In the genomic region with DNA sequence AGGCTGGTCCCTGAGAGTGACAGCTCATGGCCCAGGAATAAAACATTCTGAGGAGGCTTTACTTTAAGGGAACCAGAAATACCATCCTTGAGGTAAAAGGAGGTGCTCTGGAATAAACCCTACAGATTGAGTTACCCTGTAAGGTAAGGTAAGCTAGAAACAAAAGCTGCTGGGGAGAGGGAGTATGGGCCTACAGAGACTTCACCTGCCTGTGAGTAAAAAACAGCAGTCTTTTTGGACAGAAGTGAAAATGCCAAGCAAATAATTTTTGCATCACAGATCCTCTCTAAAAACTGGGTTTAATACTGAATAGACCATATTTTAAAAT, we compare ENCODE assay signal across 9 cellular contexts. TPM values are rescaled to one million over a fixed set of nuclear protein-coding genes. Genes with fewer than 3 reads are reported as not detected.
DNase-seq lines count a peak whose midpoint lies in the region; ATAC-seq and TF ChIP-seq lines count a peak whose summit lies in the region.
"Had no signal": no experiment of that assay in that cellular context is flagged by ENCODE, and none has a peak within 500 bp of the region (broad histone marks: within the 10 kb centered on the region; RNA-seq: fewer than 3 reads in every experiment).

No MANE protein-coding gene starts in this region.

- no peak overlapping the region for H4K91ac ChIP-seq in mesenchymal stem cell (ENCODE audit: low read length)

- peak overlapping the region; percentile 99 for H3K27ac ChIP-seq in mesenchymal stem cell (ENCODE audit: low read length, poor library complexity, severe bottlenecking)
- peak overlapping the region; percentile 84 to 94 (median 88) for H3K27ac ChIP-seq in transverse colon
- H3K27ac ChIP-seq: C4-2B had no signal

- in situ Hi-C loops in transverse colon (cut with MboI; ENCODE audit: low pct_ligation_motif_present in 1 of 4, low pct_unique_long_range_greater_than_20kb in 1 of 4, low sequenced_read_pairs in 3 of 4) = no loop called here

- H3K36me3 ChIP-seq in adipocyte (ENCODE audit: control insufficient read depth, insufficient read depth, low read length, severe bottlenecking) (peaks cover 9% of the 10 kb centered on the region), mesenchymal stem cell (ENCODE audit: control insufficient read depth in 1 of 2, insufficient read depth in 2 of 2, low read depth in 1 of 2, low read length in 2 of 2) (peaks cover 9 to 30% of the 10 kb centered on the region in 2 experiments), transverse colon (no peaks in the 10 kb centered on the region)

- peak overlapping the region; percentile 61 for H3K4me3 ChIP-seq in adipocyte (ENCODE audit: low read length)
- H3K4me3 ChIP-seq in mesenchymal stem cell (ENCODE audit: insufficient read depth in 1 of 2, low read depth in 1 of 2, low read length in 2 of 2) = peak overlapping the region in 1 of 2 experiments; percentile 70
- peak overlapping the region in 1 of 4 donors; percentile 1 for H3K4me3 ChIP-seq in transverse colon

- no peak for ATAC-seq in activated T-cell treated with anti-CD3 and anti-CD28 coated beads, Interleukin-2, amount 50 U/mL, for 4 hours
- ATAC-seq in GM21576 (IDR thresholded peaks at IDR 0.05; ENCODE audit: unreplicated experiment) = no peak

- no peak overlapping the region for H2AFZ ChIP-seq in mesenchymal stem cell (ENCODE audit: low read depth, low read length)

- H2BK120ac ChIP-seq in mesenchymal stem cell (ENCODE audit: low read depth, low read length) = no peak overlapping the region

- no peak for TF ChIP-seq EP300 in transverse colon (IDR thresholded peaks at IDR 0.05; ENCODE audit: low read depth)

- no peak overlapping the region for H2BK15ac ChIP-seq in mesenchymal stem cell (ENCODE audit: low read depth, poor library complexity, severe bottlenecking)

- peaks cover 70% of the 10 kb centered on the region for H3K4me1 Mint-ChIP-seq in activated T-cell treated with anti-CD3 and anti-CD28 coated beads, Interleukin-2, amount 50 U/mL, for 4 hours (ENCODE audit: low read depth)

- H3K14ac ChIP-seq in mesenchymal stem cell (ENCODE audit: low read length in 2 of 2) = no peak overlapping the region

- no peaks in the 10 kb centered on the region for H3K79me1 ChIP-seq in mesenchymal stem cell (replicated peaks; ENCODE audit: low read length, poor library complexity, severe bottlenecking)

- peak overlapping the region; percentile 62 for H3K4me3 Mint-ChIP-seq in activated T-cell treated with anti-CD3 and anti-CD28 coated beads, Interleukin-2, amount 50 U/mL, for 4 hours

- peak overlapping the region in 1 of 2 experiments; percentile 33 for H3K4ac ChIP-seq in mesenchymal stem cell (ENCODE audit: low read depth in 1 of 2, low read length in 2 of 2)

- peak overlapping the region; percentile 95 for H2AK5ac ChIP-seq in mesenchymal stem cell (ENCODE audit: low read length, severe bottlenecking)

- no peak overlapping the region for H4K8ac ChIP-seq in mesenchymal stem cell (ENCODE audit: low read length)

- H3K4me1 ChIP-seq in adipocyte (ENCODE audit: control insufficient read depth, insufficient read depth, low read length) (peaks cover 55% of the 10 kb centered on the region), mesenchymal stem cell (ENCODE audit: control insufficient read depth, insufficient read depth, low read depth, low read length) (peaks cover 27% of the 10 kb centered on the region), transverse colon (peaks cover 26 to 73% (median 52%) of the 10 kb centered on the region in 4 donors)

- intact Hi-C loops in transverse colon (cut with DNase I; ENCODE audit: low total_unique reads) = no loop called here

- no peaks in the 10 kb centered on the region for H3K36me3 Mint-ChIP-seq in activated T-cell treated with anti-CD3 and anti-CD28 coated beads, Interleukin-2, amount 50 U/mL, for 4 hours (ENCODE audit: insufficient read depth)

- no peaks in the 10 kb centered on the region for H3K9me3 Mint-ChIP-seq in activated T-cell treated with anti-CD3 and anti-CD28 coated beads, Interleukin-2, amount 50 U/mL, for 4 hours

- H3K23ac ChIP-seq in mesenchymal stem cell (ENCODE audit: low read length in 2 of 2) = no peak overlapping the region

- H2BK5ac ChIP-seq in mesenchymal stem cell (ENCODE audit: low read depth, low read length, poor library complexity, severe bottlenecking) = no peak overlapping the region

- H3K9ac ChIP-seq in adipocyte (ENCODE audit: low read length) (peak overlapping the region; percentile 87), mesenchymal stem cell (ENCODE audit: low read length) (peak overlapping the region; percentile 96)

- no peak for DNase-seq in activated T-cell treated with anti-CD3 and anti-CD28 coated beads, Interleukin-2, amount 50 U/mL, for 4 hours
- no peak for DNase-seq in activated T-cell treated with anti-CD3 and anti-CD28 coated beads for 4 hours
- no peak for DNase-seq in adipocyte (ENCODE audit: low read depth)
- no peak for DNase-seq in mesenchymal stem cell
- DNase-seq in transverse colon = no peak
- DNase-seq in nucleus accumbens (lab: John Stamatoyannopoulos, UW) = no peak
- DNase-seq in NCI-H2081 treated with DMSO at 0.1 percent for 48 hours (lab: John Stamatoyannopoulos, UW) = no peak

- H3K18ac ChIP-seq in mesenchymal stem cell (ENCODE audit: low read depth in 1 of 2, low read length in 2 of 2) = peak overlapping the region in 1 of 2 experiments; percentile 58

- no peak overlapping the region for H2BK12ac ChIP-seq in mesenchymal stem cell (ENCODE audit: low read length in 2 of 2)

- H3K9me3 ChIP-seq in adipocyte (ENCODE audit: control insufficient read depth, low read length) (no peaks in the 10 kb centered on the region), mesenchymal stem cell (ENCODE audit: control insufficient read depth, low read length) (no peaks in the 10 kb centered on the region), transverse colon (no peaks in the 10 kb centered on the region)

- no peak for TF ChIP-seq CTCF in transverse colon (IDR thresholded peaks at IDR 0.05)

- no peak overlapping the region for H3K4me2 ChIP-seq in mesenchymal stem cell (ENCODE audit: low read length, poor library complexity, severe bottlenecking)

- H3K27me3 ChIP-seq in adipocyte (replicated peaks; ENCODE audit: control insufficient read depth, insufficient read depth, low read length) = no peaks in the 10 kb centered on the region
- H3K27me3 ChIP-seq in mesenchymal stem cell (ENCODE audit: control insufficient read depth in 1 of 2, insufficient read depth in 1 of 2, low read length in 2 of 2) = no peaks in the 10 kb centered on the region
- no peaks in the 10 kb centered on the region for H3K27me3 ChIP-seq in transverse colon

- H3K27me3 Mint-ChIP-seq in activated T-cell treated with anti-CD3 and anti-CD28 coated beads, Interleukin-2, amount 50 U/mL, for 4 hours (ENCODE audit: low read depth) = no peaks in the 10 kb centered on the region

- TF ChIP-seq POLR2A in transverse colon (IDR thresholded peaks at IDR 0.05) = no peak

RNA-seq across cellular contexts. Expression of a gene that starts 41.2 kb away (rescaled TPM):
- total RNA-seq in activated T-cell treated with anti-CD3 and anti-CD28 coated beads, Interleukin-2, amount 50 U/mL, for 4 hours = 10 to 100 TPM; 41.3 to 59.7 (median 47.7) TPM
- polyA plus RNA-seq in mesenchymal stem cell (2013, experiment 1 of 2) = 152 TPM
- 153 TPM for polyA plus RNA-seq in mesenchymal stem cell (2013, experiment 2 of 2)
- total RNA-seq in transverse colon = 100 to 1,000 TPM in 3 of 4 donors, 10 to 100 TPM in 1; 68.1 to 153 (median 128) TPM

RNA-seq across cellular contexts. Expression of a gene that starts 56.5 kb away (rescaled TPM):
- total RNA-seq in activated T-cell treated with anti-CD3 and anti-CD28 coated beads, Interleukin-2, amount 50 U/mL, for 4 hours = 10 to 100 TPM; 16.8 to 19.0 (median 17.5) TPM
- polyA plus RNA-seq in mesenchymal stem cell (2013, experiment 1 of 2) = 2.0 TPM
- polyA plus RNA-seq in mesenchymal stem cell (2013, experiment 2 of 2) = 2.2 TPM
- 1 to 10 TPM; 1.6 to 9.4 (median 3.6) TPM for total RNA-seq in transverse colon
